In genomic region chr20:50220093-50220893, GRCh38 we compare ENCODE assay signal across 22 cellular contexts. TPM values are rescaled to one million over a fixed set of nuclear protein-coding genes. Genes with fewer than 3 reads are reported as not detected.
DNase-seq lines count a peak whose midpoint lies in the region; ATAC-seq and TF ChIP-seq lines count a peak whose summit lies in the region.
"Had no signal": no experiment of that assay in that cellular context is flagged by ENCODE, and none has a peak within 500 bp of the region (broad histone marks: within the 10 kb centered on the region; RNA-seq: fewer than 3 reads in every experiment).

No MANE protein-coding gene starts in this region.

- H3K27ac ChIP-seq in hepatocyte (peak overlapping the region; percentile 21), spleen (peak overlapping the region in 7 of 8 donors; percentile 65 to 93 (median 84)), GM23248 (no peak overlapping the region)
- H3K27ac ChIP-seq: left ventricle myocardium inferior, parathyroid adenoma had no signal

- WGBS in hepatocyte (ENCODE audit: low lambda C conversion rate, missing lambda C conversion rate), result 91% methylated on average over 11 of the region's 11 CpGs
- WGBS in spleen, 5 donors, result 72 to 87% (median 81%) methylated on average over 11 of the region's 11 CpGs
- 82 to 89% methylated on average over 11 of the region's 11 CpGs for WGBS in GM23248 (ENCODE audit: low coverage in 1 of 2, low lambda C conversion rate in 2 of 2, missing lambda C conversion rate in 2 of 2), 2 experiments

- CTCF ChIA-PET in Caco-2 (lab: Charles Lee), result interaction anchor here (0.6 kb wide), 2 partner anchors 55 to 542 kb away, joined by 3 read pairs; no protein-coding TSS in a partner anchor

- H3K9me3 Mint-ChIP-seq in Caco-2 (ENCODE audit: unreplicated experiment), result peaks cover 9% of the 10 kb centered on the region

- DNase-seq in Caco-2 (peak; percentile 52 to 78), HT-29 (ENCODE audit: low spot score) (peak; percentile 52), hepatocyte (ENCODE audit: low spot score) (no peak), spleen (no peak), nucleus accumbens (lab: John Stamatoyannopoulos, UW) (no peak), GM23248 (no peak)
- no peak for DNase-seq in activated T-cell treated with anti-CD3 and anti-CD28 coated beads, Interleukin-2, amount 50 U/mL, for 1 hour
- DNase-seq: activated naive CD4-positive, alpha-beta T cell; activated T-cell treated with anti-CD3 and anti-CD28 coated beads for 4 hours; CD4-positive, alpha-beta memory T cell; cerebellar nuclear complex; DMS79 treated with DMSO at 0.1 percent for 48 hours; effector CD8-positive, alpha-beta T cell; glutamatergic neuron; left ventricle myocardium inferior; NCI-H1436 treated with DMSO at 0.1 percent for 48 hours; NCI-H2171 treated with DMSO at 0.1 percent for 48 hours; NCI-H69; SHP77; stomach had no signal

- peak overlapping the region; percentile 2 for H3K4me3 Mint-ChIP-seq in Caco-2 (ENCODE audit: unreplicated experiment)
- H3K4me3 Mint-ChIP-seq: CD4-positive, alpha-beta memory T cell had no signal

- no peaks in the 10 kb centered on the region for H4K20me1 ChIP-seq in hepatocyte (ENCODE audit: insufficient read depth, poor library complexity, severe bottlenecking)
- H4K20me1 ChIP-seq in GM23248 (ENCODE audit: insufficient read depth), result no peaks in the 10 kb centered on the region

- H3K9me3 ChIP-seq in Caco-2, result no peaks in the 10 kb centered on the region
- H3K9me3 ChIP-seq in hepatocyte (ENCODE audit: low read depth), result no peaks in the 10 kb centered on the region
- peaks cover 0 to 11% (median 1%) of the 10 kb centered on the region in 8 donors for H3K9me3 ChIP-seq in spleen
- no peaks in the 10 kb centered on the region for H3K9me3 ChIP-seq in GM23248 (ENCODE audit: low read depth)

- H3K79me2 ChIP-seq in hepatocyte (no peaks in the 10 kb centered on the region), GM23248 (ENCODE audit: insufficient read depth) (no peaks in the 10 kb centered on the region)
- H3K79me2 ChIP-seq: parathyroid adenoma had no signal

- POLR2A ChIA-PET in Caco-2 (lab: Charles Lee), result no interaction called here

- H3K36me3 ChIP-seq in Caco-2 (ENCODE audit: control insufficient read depth, insufficient read depth, low read length), result no peaks in the 10 kb centered on the region
- no peaks in the 10 kb centered on the region for H3K36me3 ChIP-seq in hepatocyte (replicated peaks; ENCODE audit: insufficient read depth, low read depth)
- no peaks in the 10 kb centered on the region for H3K36me3 ChIP-seq in spleen
- H3K36me3 ChIP-seq in GM23248 (ENCODE audit: low read depth), result no peaks in the 10 kb centered on the region
- H3K36me3 ChIP-seq: left ventricle myocardium inferior, stomach had no signal

- TF ChIP-seq POLR2A in spleen (IDR thresholded peaks at IDR 0.05), result no peak

- BruUV-seq in Caco-2 (replicated peaks; lab: Mats Ljungman, UMichigan), result no TSS peak

- no peak overlapping the region for H3K4me2 ChIP-seq in hepatocyte
- H3K4me2 ChIP-seq in GM23248 (ENCODE audit: unreplicated experiment), result no peak overlapping the region

- no peaks in the 10 kb centered on the region for H3K9me2 ChIP-seq in hepatocyte (replicated peaks; ENCODE audit: insufficient read depth)
- H3K9me2 ChIP-seq in GM23248 (ENCODE audit: insufficient read depth), result no peaks in the 10 kb centered on the region

- H3K4me1 Mint-ChIP-seq in Caco-2 (ENCODE audit: low read depth, unreplicated experiment), result peaks cover 55% of the 10 kb centered on the region
- H3K4me1 Mint-ChIP-seq: CD4-positive, alpha-beta memory T cell had no signal

- peaks cover 16% of the 10 kb centered on the region for H3F3A ChIP-seq in GM23248 (ENCODE audit: insufficient read depth)

- no peak overlapping the region for H3K9ac ChIP-seq in GM23248
- H3K9ac ChIP-seq: parathyroid adenoma had no signal

- no peaks in the 10 kb centered on the region for H3K36me3 Mint-ChIP-seq in Caco-2 (ENCODE audit: insufficient read depth, unreplicated experiment)
- H3K36me3 Mint-ChIP-seq: CD4-positive, alpha-beta memory T cell had no signal

- H3K27me3 ChIP-seq in Caco-2 (replicated peaks; ENCODE audit: control insufficient read depth, insufficient read depth, low read length), result no peaks in the 10 kb centered on the region
- no peaks in the 10 kb centered on the region for H3K27me3 ChIP-seq in hepatocyte
- peaks cover 0 to 4% (median 0%) of the 10 kb centered on the region in 7 donors for H3K27me3 ChIP-seq in spleen (replicated peaks in 1 of 7)
- no peaks in the 10 kb centered on the region for H3K27me3 ChIP-seq in GM23248 (replicated peaks; ENCODE audit: insufficient read depth)
- H3K27me3 ChIP-seq: stomach had no signal

- H3K4me3 ChIP-seq in Caco-2 (ENCODE audit: low read depth, low read length) (no peak overlapping the region), hepatocyte (no peak overlapping the region), spleen (peak overlapping the region in 1 of 8 donors; percentile 39), GM23248 (no peak overlapping the region)
- H3K4me3 ChIP-seq: left ventricle myocardium inferior, stomach had no signal

- TF ChIP-seq CTCF in Caco-2 (IDR thresholded peaks at IDR 0.05; ENCODE audit: insufficient read depth in 1 of 2, low read depth in 1 of 2, low read length in 1 of 2, severe bottlenecking in 1 of 2, unreplicated experiment in 1 of 2), result no peak
- TF ChIP-seq CTCF in hepatocyte (IDR thresholded peaks at IDR 0.05; ENCODE audit: poor library complexity), result no peak
- no peak for TF ChIP-seq CTCF in spleen (IDR thresholded peaks at IDR 0.05 in 8 of 11, conservative IDR thresholded peaks at IDR 0.05 in 3 of 11)

- in situ Hi-C loops in GM23248 (cut with MboI), result no loop called here

- H3K27me3 Mint-ChIP-seq in Caco-2 (ENCODE audit: insufficient read depth, unreplicated experiment), result no peaks in the 10 kb centered on the region

- ATAC-seq in GM18520 (IDR thresholded peaks at IDR 0.05; ENCODE audit: unreplicated experiment), result no peak

- H3K27ac Mint-ChIP-seq in Caco-2 (ENCODE audit: unreplicated experiment), result peak overlapping the region; percentile 79
- H3K27ac Mint-ChIP-seq: CD4-positive, alpha-beta memory T cell had no signal

- H2AFZ ChIP-seq in hepatocyte (no peak overlapping the region), GM23248 (no peak overlapping the region)
- H2AFZ ChIP-seq: parathyroid adenoma had no signal

- H3K4me1 ChIP-seq in Caco-2 (peaks cover 52% of the 10 kb centered on the region), hepatocyte (ENCODE audit: insufficient read depth) (peaks cover 22% of the 10 kb centered on the region), spleen (peaks cover 0 to 56% (median 19%) of the 10 kb centered on the region in 6 donors), GM23248 (ENCODE audit: insufficient read depth) (peaks cover 14% of the 10 kb centered on the region)
- H3K4me1 ChIP-seq: parathyroid adenoma had no signal

- intact Hi-C loops in Caco-2 (cut with micrococcal nuclease; ENCODE audit: unreplicated experiment) (no loop called here), spleen (cut with DNase I; ENCODE audit: low total_unique reads) (no loop called here)

RNA-seq across cellular contexts. Expression of gene CEBPB, which starts 29.7 kb away (rescaled TPM):
- 160 and 183 TPM in 2 replicates for total RNA-seq in Caco-2 (2022)
- 177 and 178 TPM in 2 replicates for total RNA-seq in HT-29 (2014; rRNA removed; shearing (Covaris generic))
- 58.9 and 60.9 TPM in 2 replicates for total RNA-seq in hepatocyte
- 159 and 183 TPM in 2 replicates for polyA plus RNA-seq in hepatocyte
- 100 to 1,000 TPM in 5 of 7 donors, 10 to 100 TPM in 2; 64.7 to 273 (median 145) TPM for total RNA-seq in spleen
- 10 to 100 TPM; 24.2 to 26.0 (median 25.3) TPM for polyA plus RNA-seq in spleen
- 54.4 and 73.8 TPM in 2 replicates for total RNA-seq in GM23248 (2014; rRNA removed; shearing (Covaris generic))
- 46.5 and 47.1 TPM in 2 replicates for polyA plus RNA-seq in GM23248 (2016; fragmentation: Nextera tagmentation; extraction: Ambion mirVana)

Comparison
In these comparisons a context has a peak if more than half of its experiments do, and no peak if none do; other contexts are left out.
1. DNase-seq: peak in Caco-2 (2 of 2) and HT-29 (single experiment); none in hepatocyte (single experiment), spleen (single experiment), nucleus accumbens (0 of 56), GM23248 (single experiment) and activated T-cell treated with anti-CD3 and anti-CD28 coated beads, Interleukin-2, amount 50 U/mL, for 1 hour (single experiment).